In genomic region chr12:113844495-113845175, GRCh38 we compare ENCODE assay signal across 23 cellular contexts.
DNase-seq lines count a peak whose midpoint lies in the region; ATAC-seq and TF ChIP-seq lines count a peak whose summit lies in the region.
"Had no signal": no experiment of that assay in that cellular context is flagged by ENCODE, and none has a peak within 500 bp of the region (broad histone marks: within the 10 kb centered on the region; RNA-seq: fewer than 3 reads in every experiment).

No MANE protein-coding gene starts in this region.

- H3K4me3 ChIP-seq in NB4 (ENCODE audit: low read depth, low read length): no peak overlapping the region
- H3K4me3 ChIP-seq: colonic mucosa, left lung, MG63, sigmoid colon, tibial nerve had no signal

- no peak for TF ChIP-seq CTCF in NB4 (IDR thresholded peaks at IDR 0.05; ENCODE audit: low read depth, low read length)

- ATAC-seq in HG03521 (IDR thresholded peaks at IDR 0.05; ENCODE audit: unreplicated experiment): no peak
- ATAC-seq in GM19351 (IDR thresholded peaks at IDR 0.05; ENCODE audit: unreplicated experiment): no peak
- ATAC-seq: activated CD4-positive, alpha-beta T cell treated with anti-CD3 and anti-CD28 coated beads for 36 hours; effector memory CD8-positive, alpha-beta T cell; esophagus mucosa; foreskin keratinocyte; left lung had no signal

- peak; percentile 60 for DNase-seq in DMS79 (lab: John Stamatoyannopoulos, UW)
- peak; percentile 26 for DNase-seq in NB4 (ENCODE audit: low read depth)
- DNase-seq in NCI-H2227 treated with DMSO at 0.1 percent for 48 hours (lab: John Stamatoyannopoulos, UW): peak; percentile 62
- peak; percentile 92 for DNase-seq in left kidney (ENCODE audit: low read depth, low spot score)
- no peak for DNase-seq in SIG-M5 treated with dmso at 0.1 percent for 504 hours (lab: John Stamatoyannopoulos, UW; ENCODE audit: unreplicated experiment)
- no peak for DNase-seq in dermis blood vessel endothelial cell
- DNase-seq: activated CD4-positive, alpha-beta T cell treated with anti-CD3 and anti-CD28 coated beads for 36 hours; activated CD8-positive, alpha-beta memory T cell treated with anti-CD3 and anti-CD28 coated beads for 24 hours; activated T-cell treated with anti-CD3 and anti-CD28 coated beads, Interleukin-2, amount 50 U/mL, for 1 hour; colonic mucosa; effector memory CD8-positive, alpha-beta T cell; foreskin keratinocyte; HFFc6; left lung; MG63; NCI-H2029; NCI-H526; sigmoid colon; SK-N-SH had no signal

- TF ChIP-seq POLR2A in NB4 (IDR thresholded peaks at IDR 0.05; ENCODE audit: extremely low read depth, insufficient read length): no peak

Comparison
In these comparisons a context has a peak if more than half of its experiments do, and no peak if none do; other contexts are left out.
1. DNase-seq: peak in DMS79 (single experiment), NB4 (single experiment), NCI-H2227 treated with DMSO at 0.1 percent for 48 hours (single experiment) and left kidney (single experiment); none in SIG-M5 treated with dmso at 0.1 percent for 504 hours (single experiment) and dermis blood vessel endothelial cell (single experiment).